ENCODE assay signal across 12 cellular contexts in genomic region chr7:154886591-154886990, GRCh38.
DNase-seq lines count a peak whose midpoint lies in the region; ATAC-seq lines count a peak whose summit lies in the region.
"Had no signal": no experiment of that assay in that cellular context is flagged by ENCODE, and none has a peak within 500 bp of the region (broad histone marks: within the 10 kb centered on the region; RNA-seq: fewer than 3 reads in every experiment).

No MANE protein-coding gene starts in this region.

- H3K23ac ChIP-seq in neuronal stem cell (ENCODE audit: low read depth, low read length, poor library complexity): peak overlapping the region; percentile 61

- no peak overlapping the region for H2BK12ac ChIP-seq in neuronal stem cell (ENCODE audit: low read length)

- H3K27me3 ChIP-seq in neuronal stem cell (ENCODE audit: control insufficient read depth in 3 of 3, insufficient read depth in 3 of 3, low read depth in 1 of 3, low read length in 3 of 3) (peaks cover 0 to 15% (median 5%) of the 10 kb centered on the region in 3 experiments), SJCRH30 (no peaks in the 10 kb centered on the region; the same call in 1 of the 2 replicates)

- H3K36me3 ChIP-seq in neuronal stem cell (replicated peaks in 1 of 2; ENCODE audit: control insufficient read depth in 2 of 2, insufficient read depth in 2 of 2, low read length in 2 of 2) (no peaks in the 10 kb centered on the region), SJCRH30 (no peaks in the 10 kb centered on the region)
- H3K36me3 ChIP-seq: HAP-1 had no signal

- H3K14ac ChIP-seq in neuronal stem cell (ENCODE audit: low read length): no peak overlapping the region

- no peaks in the 10 kb centered on the region for H3K79me1 ChIP-seq in neuronal stem cell (ENCODE audit: low read depth, low read length)

- no peak overlapping the region for H2BK5ac ChIP-seq in neuronal stem cell (ENCODE audit: low read length)

- H3K27ac ChIP-seq in neuronal stem cell (replicated peaks; ENCODE audit: low read length) (no peak overlapping the region), SJCRH30 (no peak overlapping the region)
- H3K27ac ChIP-seq: C4-2B had no signal

- H3K9ac ChIP-seq in neuronal stem cell (ENCODE audit: low read depth, low read length, poor library complexity): no peak overlapping the region

- peak; percentile 4 for DNase-seq in M059J (ENCODE audit: low read depth)
- peak; percentile 28 for DNase-seq in SW480 (ENCODE audit: low spot score)
- DNase-seq in neuronal stem cell (ENCODE audit: low spot score): no peak
- DNase-seq in SJCRH30: no peak
- no peak for DNase-seq in activated CD8-positive, alpha-beta memory T cell treated with anti-CD3 and anti-CD28 coated beads, Interleukin-2, amount 50 U/mL, for 4 hours
- DNase-seq: AML-193; Caco-2; CD4-positive, alpha-beta T cell had no signal

- peaks cover 0 to 22% of the 10 kb centered on the region in 2 donors for H3K9me3 ChIP-seq in neuronal stem cell (replicated peaks in 1 of 2; ENCODE audit: control insufficient read depth in 2 of 2, insufficient read depth in 1 of 2, low read depth in 1 of 2, low read length in 2 of 2)
- no peaks in the 10 kb centered on the region for H3K9me3 ChIP-seq in SJCRH30 (replicated peaks)
- H3K9me3 ChIP-seq: HAP-1 had no signal

- H3K18ac ChIP-seq in neuronal stem cell (ENCODE audit: low read length): peak overlapping the region; percentile 44

- WGBS in neuronal stem cell (ENCODE audit: extremely low coverage in 2 of 2, insufficient read length in 2 of 2, insufficient replicate concordance in 1 of 2), 2 donors: no CpG with 5 or more reads among the region's 9 CpGs

- H3K4me1 ChIP-seq in neuronal stem cell (ENCODE audit: control insufficient read depth in 2 of 2, insufficient read depth in 1 of 2, low read depth in 1 of 2, low read length in 2 of 2): no peaks in the 10 kb centered on the region
- H3K4me1 ChIP-seq in SJCRH30: no peaks in the 10 kb centered on the region; the same call in 1 of the 2 replicates
- H3K4me1 ChIP-seq: Caco-2, HAP-1 had no signal

- ATAC-seq in GM18519 (IDR thresholded peaks at IDR 0.05; ENCODE audit: low FRiP score, unreplicated experiment) (no peak), HG03520 (IDR thresholded peaks at IDR 0.05; ENCODE audit: unreplicated experiment) (no peak)

- no peak overlapping the region for H4K91ac ChIP-seq in neuronal stem cell (ENCODE audit: low read depth, low read length, poor library complexity)

- no peak overlapping the region for H2AK5ac ChIP-seq in neuronal stem cell (ENCODE audit: low read depth, low read length)

- no peak overlapping the region for H3K4me2 ChIP-seq in neuronal stem cell (ENCODE audit: insufficient read depth, low read length, poor library complexity, severe bottlenecking)

- H3K4ac ChIP-seq in neuronal stem cell (ENCODE audit: low read length): no peak overlapping the region

- no peak overlapping the region for H2BK120ac ChIP-seq in neuronal stem cell (ENCODE audit: low read depth, low read length)

- H4K8ac ChIP-seq in neuronal stem cell (ENCODE audit: low read depth, low read length): no peak overlapping the region

- no peak overlapping the region for H2AFZ ChIP-seq in neuronal stem cell (ENCODE audit: low read length)

- H3K4me3 ChIP-seq in neuronal stem cell (ENCODE audit: low read length in 2 of 2) (no peak overlapping the region), SJCRH30 (no peak overlapping the region)
- H3K4me3 ChIP-seq: HAP-1 had no signal

- no peak overlapping the region for H2BK15ac ChIP-seq in neuronal stem cell (ENCODE audit: low read length)

Comparison
In these comparisons a context has a peak if more than half of its experiments do, and no peak if none do; other contexts are left out.
1. DNase-seq: peak in M059J (single experiment) and SW480 (single experiment); none in neuronal stem cell (single experiment), SJCRH30 (0 of 2) and activated CD8-positive, alpha-beta memory T cell treated with anti-CD3 and anti-CD28 coated beads, Interleukin-2, amount 50 U/mL, for 4 hours (single experiment).